ENCODE assay signal across 30 cellular contexts in genomic region chr20:40446868-40447267, GRCh38.
"Had no signal": no experiment of that assay in that cellular context is flagged by ENCODE, and none has a peak within 500 bp of the region (broad histone marks: within the 10 kb centered on the region; RNA-seq: fewer than 3 reads in every experiment).

No MANE protein-coding gene starts in this region.

- DNase-seq: activated CD4-positive, alpha-beta memory T cell treated with anti-CD3 and anti-CD28 coated beads, Interleukin-2, amount 10 ng/mL, durations not matched to agents 7 days and 5 days; activated CD4-positive, alpha-beta T cell treated with anti-CD3 and anti-CD28 coated beads for 36 hours; activated CD4-positive, alpha-beta T cell treated with anti-CD3 and anti-CD28 coated beads, Interleukin-2, amount 50 U/mL, for 1 hour; activated gamma-delta T cell treated with Interleukin-2 at 50 U/mL for 16 hours; activated naive CD4-positive, alpha-beta T cell treated with anti-CD3 and anti-CD28 coated beads, Interleukin-2, amount 50 U/mL, for 16 hours; activated T-cell treated with anti-CD3 and anti-CD28 coated beads for 4 hours; activated T-cell treated with anti-CD3 and anti-CD28 coated beads, Interleukin-2, amount 50 U/mL, for 48 hours; aorta; MG63; MV-4-11; NCI-H1092 treated with DMSO at 0.1 percent for 48 hours; NCI-H1417 treated with DMSO at 0.1 percent for 48 hours; NCI-H1694; NCI-H2029; NCI-H2107; NCI-H2171 treated with DMSO at 0.1 percent for 48 hours; NCI-H226; NCI-H526 treated with DMSO at 0.1 percent for 48 hours; NCI-H82; NK-92 treated with Interleukin-12 subunit alpha and Interleukin-12 subunit beta, amount 100 ng/mL, for 24 hours; OCI-M1; RPMI8226; T-cell; T-helper 2 cell; T1000; WERI-Rb-1 had no signal

- H3K27me3 ChIP-seq: MG63 had no signal

- H3K27ac Mint-ChIP-seq: activated CD4-positive, alpha-beta memory T cell treated with anti-CD3 and anti-CD28 coated beads, Interleukin-2, amount 10 ng/mL, durations not matched to agents 7 days and 5 days; activated CD4-positive, alpha-beta T cell treated with anti-CD3 and anti-CD28 coated beads for 36 hours; activated T-helper 2 cell treated with anti-CD3 and anti-CD28 coated beads, Interferon-gamma antibody, Interleukin-2, Interleukin-4, amounts not matched to agents 10 μg/mL and 5 μg/mL and 100 μg/mL, durations not matched to agents 14 hours and 24 hours and 36 hours; T-cell had no signal

- H3K4me3 ChIP-seq: MG63, SK-N-MC had no signal

- H3K4me3 Mint-ChIP-seq: activated CD4-positive, alpha-beta memory T cell treated with anti-CD3 and anti-CD28 coated beads, Interleukin-2, amount 10 ng/mL, durations not matched to agents 7 days and 5 days; activated CD4-positive, alpha-beta T cell treated with anti-CD3 and anti-CD28 coated beads for 36 hours; T-cell had no signal

- H3K9me3 ChIP-seq: MG63 had no signal

- H3K36me3 Mint-ChIP-seq: T-cell had no signal

- H3K36me3 ChIP-seq: MG63, WERI-Rb-1 had no signal

- H3K27me3 Mint-ChIP-seq: activated CD4-positive, alpha-beta memory T cell treated with anti-CD3 and anti-CD28 coated beads, Interleukin-2, amount 10 ng/mL, durations not matched to agents 7 days and 5 days had no signal

- ATAC-seq: activated CD4-positive, alpha-beta T cell treated with anti-CD3 and anti-CD28 coated beads for 36 hours; Panc1; Right ventricle myocardium inferior; T-cell had no signal

- H3K4me1 Mint-ChIP-seq: activated CD4-positive, alpha-beta memory T cell treated with anti-CD3 and anti-CD28 coated beads, Interleukin-2, amount 10 ng/mL, durations not matched to agents 7 days and 5 days; activated CD4-positive, alpha-beta T cell treated with anti-CD3 and anti-CD28 coated beads for 36 hours; T-cell had no signal

- H3K27ac ChIP-seq: SK-N-MC, WERI-Rb-1 had no signal

- H3K9me3 Mint-ChIP-seq: activated CD4-positive, alpha-beta memory T cell treated with anti-CD3 and anti-CD28 coated beads, Interleukin-2, amount 10 ng/mL, durations not matched to agents 7 days and 5 days; activated T-helper 2 cell treated with anti-CD3 and anti-CD28 coated beads, Interferon-gamma antibody, Interleukin-2, Interleukin-4, amounts not matched to agents 10 μg/mL and 5 μg/mL and 100 μg/mL, durations not matched to agents 14 hours and 24 hours and 36 hours; T-cell had no signal
